9 cellular contexts compared by ENCODE assay signal in the genomic region with DNA sequence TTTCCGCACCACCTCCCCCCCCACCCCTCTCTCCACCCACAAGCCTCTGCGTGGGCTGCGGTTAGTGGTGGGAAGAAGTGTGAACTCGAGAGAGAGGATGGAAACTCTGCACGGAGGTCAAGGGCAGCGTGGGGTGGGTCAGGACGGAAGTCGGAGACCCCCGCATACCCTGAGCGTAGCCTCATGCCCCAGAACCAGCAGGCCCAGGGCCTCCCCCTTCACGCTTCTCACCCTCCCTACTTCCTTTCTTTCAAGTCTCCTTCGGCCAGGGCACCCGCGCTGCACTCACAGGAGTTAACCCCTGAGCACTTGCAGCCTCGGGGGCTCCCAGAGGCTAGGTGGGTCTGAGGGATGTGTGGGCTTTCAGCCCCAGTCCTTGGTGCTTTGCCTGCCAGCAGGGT.
A peak's percentile ranks its signal among the peaks of the same experiment; 100 is the strongest.
DNase-seq lines count a peak whose midpoint lies in the region; TF ChIP-seq lines count a peak whose summit lies in the region.
"Had no signal": no experiment of that assay in that cellular context is flagged by ENCODE, and none has a peak within 500 bp of the region (broad histone marks: within the 10 kb centered on the region; RNA-seq: fewer than 3 reads in every experiment).

No MANE protein-coding gene starts in this region.

- in situ Hi-C loops in GM13977 (cut with MboI; ENCODE audit: low pct_unique_long_range_greater_than_20kb, low sequenced_read_pairs, unreplicated experiment): no loop called here

- H3K27me3 Mint-ChIP-seq in activated naive CD8-positive, alpha-beta T cell: no peaks in the 10 kb centered on the region

- H3K27ac Mint-ChIP-seq in activated naive CD8-positive, alpha-beta T cell: peak overlapping the region; percentile 94

- DNase-seq in GM13977 (ENCODE audit: low spot score): peak; percentile 58
- peak; percentile 44 for DNase-seq in T-helper 9 cell
- peak; percentile 62 to 80 for DNase-seq in stimulated activated CD4-positive, alpha-beta T cell treated with anti-CD3 and anti-CD28 coated beads, Interleukin-4, amount 100 ng/mL, for 4 hours
- no peak for DNase-seq in AG08395 (ENCODE audit: low spot score)
- DNase-seq in NCI-H69 (lab: John Stamatoyannopoulos, UW): no peak
- DNase-seq in SIG-M5 (lab: John Stamatoyannopoulos, UW): no peak
- no peak for DNase-seq in NCI-H2171 treated with DMSO at 0.1 percent for 48 hours (lab: John Stamatoyannopoulos, UW)
- DNase-seq: NCI-H1092 had no signal

- H3K9me3 Mint-ChIP-seq in activated naive CD8-positive, alpha-beta T cell (ENCODE audit: low read depth): no peaks in the 10 kb centered on the region

- H3K4me1 Mint-ChIP-seq in activated naive CD8-positive, alpha-beta T cell (ENCODE audit: low read depth): peaks cover 78% of the 10 kb centered on the region

- H3K36me3 Mint-ChIP-seq in activated naive CD8-positive, alpha-beta T cell: peaks cover 6% of the 10 kb centered on the region

- TF ChIP-seq CTCF in GM13977 (IDR thresholded peaks at IDR 0.05; ENCODE audit: extremely low read depth, insufficient read depth, missing control alignments): no peak

- H3K4me3 Mint-ChIP-seq in activated naive CD8-positive, alpha-beta T cell: peak overlapping the region; percentile 82

Comparison
In these comparisons a context has a peak if more than half of its experiments do, and no peak if none do; other contexts are left out.
1. DNase-seq: peak in GM13977 (single experiment), T-helper 9 cell (single experiment) and stimulated activated CD4-positive, alpha-beta T cell treated with anti-CD3 and anti-CD28 coated beads, Interleukin-4, amount 100 ng/mL, for 4 hours (2 of 2); none in AG08395 (single experiment), NCI-H69 (single experiment), SIG-M5 (single experiment) and NCI-H2171 treated with DMSO at 0.1 percent for 48 hours (single experiment).